Comparison of ENCODE assay signal across 3 cellular contexts in the genomic region with DNA sequence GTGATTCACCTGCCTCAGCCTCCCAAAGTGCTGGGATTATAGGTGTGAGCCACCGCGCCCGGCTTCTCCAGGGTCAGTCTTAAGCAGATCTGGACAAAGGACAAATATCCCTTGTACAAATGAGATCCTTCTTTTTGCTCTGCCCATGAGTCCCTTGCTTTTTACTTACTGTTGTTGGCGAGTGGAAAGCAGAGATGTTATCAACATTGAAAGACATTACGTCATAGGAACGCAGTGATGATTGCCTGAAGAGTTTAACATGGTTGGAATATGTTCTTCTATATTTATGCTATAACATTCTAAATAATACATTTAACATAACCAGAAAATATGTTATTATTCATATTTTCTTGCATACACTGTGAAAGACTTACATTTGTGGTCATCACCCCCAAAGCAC.
A peak's percentile ranks its signal among the peaks of the same experiment; 100 is the strongest.
TF ChIP-seq lines count a peak whose summit lies in the region.

No MANE protein-coding gene starts in this region.

TF ChIP-seq in HepG2, 621 proteins besides CTCF, POLR2A, EP300 and RAD21:
- TF ChIP-seq ATF7 (IDR thresholded peaks at IDR 0.05) (peak; percentile 76), ATF7 (CRISPR knock-in tag; IDR thresholded peaks at IDR 0.05) (no peak), SRSF1 (optimal IDR thresholded peaks at IDR 0.05; ENCODE audit: low read depth, low read length) (no peak)

TF ChIP-seq in IMR-90, 13 proteins besides CTCF, POLR2A, EP300 and RAD21:
- TF ChIP-seq MXI1 (IDR thresholded peaks at IDR 0.05; ENCODE audit: borderline replicate concordance, low read depth, low read length) (no peak), BHLHE40 (IDR thresholded peaks at IDR 0.05; ENCODE audit: low read depth, low read length) (no peak), CEBPB (IDR thresholded peaks at IDR 0.05; ENCODE audit: low read depth, low read length) (no peak), RCOR1 (IDR thresholded peaks at IDR 0.05; ENCODE audit: insufficient replicate concordance, low read length) (no peak), NFE2L2 (IDR thresholded peaks at IDR 0.05; ENCODE audit: low read depth, low read length) (no peak), MAFK (IDR thresholded peaks at IDR 0.05; ENCODE audit: low read depth, low read length) (no peak), CHD1 (IDR thresholded peaks at IDR 0.05; ENCODE audit: low read depth, low read length) (no peak), FOS (IDR thresholded peaks at IDR 0.05; ENCODE audit: low read depth, low read length) (no peak), SMC3 (IDR thresholded peaks at IDR 0.05; ENCODE audit: low read depth, low read length) (no peak), MAZ (IDR thresholded peaks at IDR 0.05; ENCODE audit: borderline replicate concordance, low read depth, low read length) (no peak), RFX5 (IDR thresholded peaks at IDR 0.05; ENCODE audit: low read depth, low read length) (no peak)
- TF ChIP-seq, protein P1, sequence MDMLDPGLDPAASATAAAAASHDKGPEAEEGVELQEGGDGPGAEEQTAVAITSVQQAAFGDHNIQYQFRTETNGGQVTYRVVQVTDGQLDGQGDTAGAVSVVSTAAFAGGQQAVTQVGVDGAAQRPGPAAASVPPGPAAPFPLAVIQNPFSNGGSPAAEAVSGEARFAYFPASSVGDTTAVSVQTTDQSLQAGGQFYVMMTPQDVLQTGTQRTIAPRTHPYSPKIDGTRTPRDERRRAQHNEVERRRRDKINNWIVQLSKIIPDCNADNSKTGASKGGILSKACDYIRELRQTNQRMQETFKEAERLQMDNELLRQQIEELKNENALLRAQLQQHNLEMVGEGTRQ (IDR thresholded peaks at IDR 0.05; ENCODE audit: low read depth, low read length), result no peak
- TF ChIP-seq, protein P2, sequence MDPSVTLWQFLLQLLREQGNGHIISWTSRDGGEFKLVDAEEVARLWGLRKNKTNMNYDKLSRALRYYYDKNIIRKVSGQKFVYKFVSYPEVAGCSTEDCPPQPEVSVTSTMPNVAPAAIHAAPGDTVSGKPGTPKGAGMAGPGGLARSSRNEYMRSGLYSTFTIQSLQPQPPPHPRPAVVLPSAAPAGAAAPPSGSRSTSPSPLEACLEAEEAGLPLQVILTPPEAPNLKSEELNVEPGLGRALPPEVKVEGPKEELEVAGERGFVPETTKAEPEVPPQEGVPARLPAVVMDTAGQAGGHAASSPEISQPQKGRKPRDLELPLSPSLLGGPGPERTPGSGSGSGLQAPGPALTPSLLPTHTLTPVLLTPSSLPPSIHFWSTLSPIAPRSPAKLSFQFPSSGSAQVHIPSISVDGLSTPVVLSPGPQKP (IDR thresholded peaks at IDR 0.05; ENCODE audit: borderline replicate concordance, low read depth, low read length), result no peak

TF ChIP-seq in K562, 482 proteins besides CTCF, POLR2A, EP300 and RAD21:
- TF ChIP-seq ZNF146 (CRISPR knock-in tag; IDR thresholded peaks at IDR 0.05; ENCODE audit: unreplicated experiment) (no peak), ZNF586 (CRISPR knock-in tag; conservative IDR thresholded peaks at IDR 0.05) (no peak), STAT5A (IDR thresholded peaks at IDR 0.05; ENCODE audit: borderline replicate concordance, low read length) (no peak), NELFE (IDR thresholded peaks at IDR 0.05; ENCODE audit: insufficient read depth, insufficient read length) (no peak), ATF7 (IDR thresholded peaks at IDR 0.05) (peak; percentile 37; the same call in 1 of the 2 replicates)
- TF ChIP-seq, protein P3, sequence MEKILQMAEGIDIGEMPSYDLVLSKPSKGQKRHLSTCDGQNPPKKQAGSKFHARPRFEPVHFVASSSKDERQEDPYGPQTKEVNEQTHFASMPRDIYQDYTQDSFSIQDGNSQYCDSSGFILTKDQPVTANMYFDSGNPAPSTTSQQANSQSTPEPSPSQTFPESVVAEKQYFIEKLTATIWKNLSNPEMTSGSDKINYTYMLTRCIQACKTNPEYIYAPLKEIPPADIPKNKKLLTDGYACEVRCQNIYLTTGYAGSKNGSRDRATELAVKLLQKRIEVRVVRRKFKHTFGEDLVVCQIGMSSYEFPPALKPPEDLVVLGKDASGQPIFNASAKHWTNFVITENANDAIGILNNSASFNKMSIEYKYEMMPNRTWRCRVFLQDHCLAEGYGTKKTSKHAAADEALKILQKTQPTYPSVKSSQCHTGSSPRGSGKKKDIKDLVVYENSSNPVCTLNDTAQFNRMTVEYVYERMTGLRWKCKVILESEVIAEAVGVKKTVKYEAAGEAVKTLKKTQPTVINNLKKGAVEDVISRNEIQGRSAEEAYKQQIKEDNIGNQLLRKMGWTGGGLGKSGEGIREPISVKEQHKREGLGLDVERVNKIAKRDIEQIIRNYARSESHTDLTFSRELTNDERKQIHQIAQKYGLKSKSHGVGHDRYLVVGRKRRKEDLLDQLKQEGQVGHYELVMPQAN (IDR thresholded peaks at IDR 0.05; ENCODE audit: borderline replicate concordance), result no peak
- TF ChIP-seq, protein P4, sequence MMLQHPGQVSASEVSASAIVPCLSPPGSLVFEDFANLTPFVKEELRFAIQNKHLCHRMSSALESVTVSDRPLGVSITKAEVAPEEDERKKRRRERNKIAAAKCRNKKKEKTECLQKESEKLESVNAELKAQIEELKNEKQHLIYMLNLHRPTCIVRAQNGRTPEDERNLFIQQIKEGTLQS (IDR thresholded peaks at IDR 0.05), result peak; percentile 15; the same call in 1 of the 2 replicates
- TF ChIP-seq, protein P4 (CRISPR knock-in tag; conservative IDR thresholded peaks at IDR 0.05), result no peak
